13 cellular contexts compared by ENCODE assay signal in the genomic region with DNA sequence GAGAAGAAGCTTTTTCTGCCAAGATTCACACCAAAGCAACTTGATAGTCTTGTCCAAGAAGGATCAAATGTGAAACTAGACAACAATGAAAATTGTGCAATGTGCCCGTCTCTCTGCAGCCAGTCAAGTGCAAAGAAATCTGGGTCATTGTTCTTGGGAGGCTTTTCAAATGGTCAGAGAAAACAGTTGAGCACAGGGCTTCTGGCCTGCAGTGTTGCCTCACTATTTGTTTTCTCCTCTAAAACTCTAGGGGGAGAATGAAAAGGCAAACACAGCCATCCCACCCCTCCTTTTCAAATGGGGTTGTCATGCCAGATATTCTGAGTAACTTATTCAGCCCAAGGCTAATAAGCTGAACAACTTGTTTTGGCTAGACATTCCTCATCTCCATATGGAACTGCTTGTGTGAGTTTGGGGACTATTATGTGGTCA.
DNase-seq lines count a peak whose midpoint lies in the region; ATAC-seq and TF ChIP-seq lines count a peak whose summit lies in the region.
"Had no signal": no experiment of that assay in that cellular context is flagged by ENCODE, and none has a peak within 500 bp of the region (broad histone marks: within the 10 kb centered on the region; RNA-seq: fewer than 3 reads in every experiment).

No MANE protein-coding gene starts in this region.

- H3K27me3 ChIP-seq in BE2C (no peaks in the 10 kb centered on the region), foreskin keratinocyte (no peaks in the 10 kb centered on the region)

- CTCF ChIA-PET in WTC11 (lab: Charles Lee), result no interaction called here
- CTCF ChIA-PET in RWPE1 (lab: Yijun Ruan, JAX), result no interaction called here

- POLR2A ChIA-PET in WTC11 (lab: Charles Lee) (no interaction called here), RWPE1 (lab: Yijun Ruan, JAX; ENCODE audit: low non-redundant PET) (no interaction called here)

- H3K4me1 Mint-ChIP-seq in WTC11, result peaks cover 15% of the 10 kb centered on the region
- H3K4me1 Mint-ChIP-seq: activated CD8-positive, alpha-beta memory T cell treated with anti-CD3 and anti-CD28 coated beads, Interleukin-2, amount 10 ng/mL, durations not matched to agents 7 days and 5 days; T-helper 17 cell had no signal

- no peaks in the 10 kb centered on the region; the same call in 1 of the 2 replicates for H3K27me3 Mint-ChIP-seq in WTC11 (ENCODE audit: low read depth)
- H3K27me3 Mint-ChIP-seq: activated CD8-positive, alpha-beta memory T cell treated with anti-CD3 and anti-CD28 coated beads, Interleukin-2, amount 10 ng/mL, durations not matched to agents 7 days and 5 days; CD4-positive, alpha-beta T cell; T-helper 17 cell had no signal

- H3K27ac ChIP-seq in foreskin keratinocyte (no peak overlapping the region), RWPE1 (no peak overlapping the region)

- H3K9me3 Mint-ChIP-seq in WTC11, result peaks cover 33% of the 10 kb centered on the region

- DNase-seq in BE2C (no peak), WTC11 (ENCODE audit: low spot score) (no peak), foreskin keratinocyte (peak; percentile 17 to 35), myocyte (ENCODE audit: low read depth) (peak; percentile 16), T-helper 2 cell (no peak), RWPE1 (ENCODE audit: low spot score) (no peak), GM19240 (ENCODE audit: insufficient read length, low spot score) (no peak)
- DNase-seq: activated CD8-positive, alpha-beta memory T cell treated with anti-CD3 and anti-CD28 coated beads, Interleukin-2, amount 10 ng/mL, durations not matched to agents 7 days and 5 days; CD4-positive, alpha-beta T cell; NCI-H1105; stimulated activated CD4-positive, alpha-beta T cell treated with anti-CD3 and anti-CD28 coated beads, Interleukin-15, amount 100 ng/mL, for 24 hours; T-helper 17 cell had no signal

- no peaks in the 10 kb centered on the region for H3K9me3 ChIP-seq in BE2C

- H3K36me3 ChIP-seq in BE2C, result no peaks in the 10 kb centered on the region

- no peaks in the 10 kb centered on the region for H3K4me1 ChIP-seq in BE2C
- H3K4me1 ChIP-seq in foreskin keratinocyte, result no peaks in the 10 kb centered on the region

- no peak overlapping the region for H3K4me3 Mint-ChIP-seq in WTC11
- H3K4me3 Mint-ChIP-seq: activated CD8-positive, alpha-beta memory T cell treated with anti-CD3 and anti-CD28 coated beads, Interleukin-2, amount 10 ng/mL, durations not matched to agents 7 days and 5 days; CD4-positive, alpha-beta T cell; T-helper 17 cell had no signal

- TF ChIP-seq CTCF in BE2C (IDR thresholded peaks at IDR 0.05; ENCODE audit: low read depth, low read length), result 0 out of 2 replicates have a peak, but pooled peaks have one; percentile 3
- TF ChIP-seq CTCF in WTC11 (IDR thresholded peaks at IDR 0.05), result no peak
- no peak for TF ChIP-seq CTCF in foreskin keratinocyte (conservative IDR thresholded peaks at IDR 0.05)
- TF ChIP-seq CTCF in RWPE1 (conservative IDR thresholded peaks at IDR 0.05; ENCODE audit: low read depth), result no peak

- no peak overlapping the region for H3K4me3 ChIP-seq in BE2C (ENCODE audit: low read depth, low read length)

- peaks cover 18% of the 10 kb centered on the region for H3K36me3 Mint-ChIP-seq in WTC11

- H3K27ac Mint-ChIP-seq in WTC11, result peak overlapping the region; percentile 26; the same call in 1 of the 2 replicates
- H3K27ac Mint-ChIP-seq: activated CD8-positive, alpha-beta memory T cell treated with anti-CD3 and anti-CD28 coated beads, Interleukin-2, amount 10 ng/mL, durations not matched to agents 7 days and 5 days; CD4-positive, alpha-beta T cell; T-helper 17 cell had no signal

- ATAC-seq in WTC11 (peak; percentile 85), foreskin keratinocyte (no peak), HG03108 (IDR thresholded peaks at IDR 0.05; ENCODE audit: unreplicated experiment) (no peak)
- ATAC-seq: activated CD8-positive, alpha-beta memory T cell treated with anti-CD3 and anti-CD28 coated beads, Interleukin-2, amount 10 ng/mL, durations not matched to agents 7 days and 5 days; T-helper 17 cell had no signal

TF ChIP-seq in WTC11, 78 proteins besides CTCF, POLR2A, EP300 and RAD21:
- TF ChIP-seq PRRX2 (CRISPR knock-in tag; IDR thresholded peaks at IDR 0.05) (no peak), TEAD1 (CRISPR knock-in tag; IDR thresholded peaks at IDR 0.05) (no peak), ZNF423 (CRISPR knock-in tag; IDR thresholded peaks at IDR 0.05) (no peak), NR3C1 (CRISPR knock-in tag; conservative IDR thresholded peaks at IDR 0.05; ENCODE audit: low read depth) (no peak), SOX15 (CRISPR knock-in tag; IDR thresholded peaks at IDR 0.05) (no peak), CREM (CRISPR knock-in tag; IDR thresholded peaks at IDR 0.05) (no peak), FOXP1 (CRISPR knock-in tag; IDR thresholded peaks at IDR 0.05; ENCODE audit: borderline replicate concordance) (no peak), TP53 (CRISPR knock-in tag; IDR thresholded peaks at IDR 0.05) (no peak), ETV6 (CRISPR knock-in tag; IDR thresholded peaks at IDR 0.05) (no peak), RORB (CRISPR knock-in tag; IDR thresholded peaks at IDR 0.05) (no peak)
- TF ChIP-seq, protein P1, sequence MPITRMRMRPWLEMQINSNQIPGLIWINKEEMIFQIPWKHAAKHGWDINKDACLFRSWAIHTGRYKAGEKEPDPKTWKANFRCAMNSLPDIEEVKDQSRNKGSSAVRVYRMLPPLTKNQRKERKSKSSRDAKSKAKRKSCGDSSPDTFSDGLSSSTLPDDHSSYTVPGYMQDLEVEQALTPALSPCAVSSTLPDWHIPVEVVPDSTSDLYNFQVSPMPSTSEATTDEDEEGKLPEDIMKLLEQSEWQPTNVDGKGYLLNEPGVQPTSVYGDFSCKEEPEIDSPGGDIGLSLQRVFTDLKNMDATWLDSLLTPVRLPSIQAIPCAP (CRISPR knock-in tag; IDR thresholded peaks at IDR 0.05), result no peak
- TF ChIP-seq, protein P2, sequence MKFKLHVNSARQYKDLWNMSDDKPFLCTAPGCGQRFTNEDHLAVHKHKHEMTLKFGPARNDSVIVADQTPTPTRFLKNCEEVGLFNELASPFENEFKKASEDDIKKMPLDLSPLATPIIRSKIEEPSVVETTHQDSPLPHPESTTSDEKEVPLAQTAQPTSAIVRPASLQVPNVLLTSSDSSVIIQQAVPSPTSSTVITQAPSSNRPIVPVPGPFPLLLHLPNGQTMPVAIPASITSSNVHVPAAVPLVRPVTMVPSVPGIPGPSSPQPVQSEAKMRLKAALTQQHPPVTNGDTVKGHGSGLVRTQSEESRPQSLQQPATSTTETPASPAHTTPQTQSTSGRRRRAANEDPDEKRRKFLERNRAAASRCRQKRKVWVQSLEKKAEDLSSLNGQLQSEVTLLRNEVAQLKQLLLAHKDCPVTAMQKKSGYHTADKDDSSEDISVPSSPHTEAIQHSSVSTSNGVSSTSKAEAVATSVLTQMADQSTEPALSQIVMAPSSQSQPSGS (CRISPR knock-in tag; IDR thresholded peaks at IDR 0.05; ENCODE audit: borderline replicate concordance, low read depth), result no peak
- TF ChIP-seq, protein P3, sequence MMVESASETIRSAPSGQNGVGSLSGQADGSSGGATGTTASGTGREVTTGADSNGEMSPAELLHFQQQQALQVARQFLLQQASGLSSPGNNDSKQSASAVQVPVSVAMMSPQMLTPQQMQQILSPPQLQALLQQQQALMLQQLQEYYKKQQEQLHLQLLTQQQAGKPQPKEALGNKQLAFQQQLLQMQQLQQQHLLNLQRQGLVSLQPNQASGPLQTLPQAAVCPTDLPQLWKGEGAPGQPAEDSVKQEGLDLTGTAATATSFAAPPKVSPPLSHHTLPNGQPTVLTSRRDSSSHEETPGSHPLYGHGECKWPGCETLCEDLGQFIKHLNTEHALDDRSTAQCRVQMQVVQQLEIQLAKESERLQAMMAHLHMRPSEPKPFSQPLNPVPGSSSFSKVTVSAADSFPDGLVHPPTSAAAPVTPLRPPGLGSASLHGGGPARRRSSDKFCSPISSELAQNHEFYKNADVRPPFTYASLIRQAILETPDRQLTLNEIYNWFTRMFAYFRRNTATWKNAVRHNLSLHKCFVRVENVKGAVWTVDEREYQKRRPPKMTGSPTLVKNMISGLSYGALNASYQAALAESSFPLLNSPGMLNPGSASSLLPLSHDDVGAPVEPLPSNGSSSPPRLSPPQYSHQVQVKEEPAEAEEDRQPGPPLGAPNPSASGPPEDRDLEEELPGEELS (CRISPR knock-in tag; IDR thresholded peaks at IDR 0.05), result no peak

Comparison
In these comparisons a context has a peak if more than half of its experiments do, and no peak if none do; other contexts are left out.
1. DNase-seq: peak in foreskin keratinocyte (2 of 2) and myocyte (single experiment); none in BE2C (single experiment), WTC11 (single experiment), T-helper 2 cell (0 of 5), RWPE1 (single experiment) and GM19240 (single experiment).